9 cellular contexts compared by ENCODE assay signal in genomic region chr19:5585461-5586299, GRCh38. TPM values are rescaled to one million over a fixed set of nuclear protein-coding genes. Genes with fewer than 3 reads are reported as not detected.
A peak's percentile ranks its signal among the peaks of the same experiment; 100 is the strongest.
DNase-seq lines count a peak whose midpoint lies in the region; ATAC-seq and TF ChIP-seq lines count a peak whose summit lies in the region.
"Had no signal": no experiment of that assay in that cellular context is flagged by ENCODE, and none has a peak within 500 bp of the region (broad histone marks: within the 10 kb centered on the region; RNA-seq: fewer than 3 reads in every experiment).

No MANE protein-coding gene starts in this region.

- in situ Hi-C loops in HAP-1 (cut with MboI; ENCODE audit: low sequenced_read_pairs) = no loop called here

- no peaks in the 10 kb centered on the region for H4K20me1 ChIP-seq in SK-N-SH (ENCODE audit: insufficient read depth)

- H3K36me3 ChIP-seq in SK-N-SH (replicated peaks in 1 of 2; ENCODE audit: control insufficient read depth in 1 of 2, insufficient read depth in 2 of 2, low read length in 1 of 2) (peaks cover 0 to 46% of the 10 kb centered on the region in 2 experiments), HAP-1 (replicated peaks) (peaks cover 52% of the 10 kb centered on the region)

- H3K36me3 Mint-ChIP-seq in activated naive CD4-positive, alpha-beta T cell treated with anti-CD3 and anti-CD28 coated beads, Interleukin-2, amount 10 ng/mL, durations not matched to agents 7 days and 5 days = peaks cover 26% of the 10 kb centered on the region

- no peak overlapping the region; a peak in 1 of 4 replicates for H3K27ac ChIP-seq in SK-N-SH (ENCODE audit: low read depth in 2 of 2, low read length in 1 of 2)
- H3K27ac ChIP-seq: neutrophil had no signal

- H3F3A ChIP-seq in SK-N-SH (replicated peaks; ENCODE audit: insufficient read depth) = no peaks in the 10 kb centered on the region

- TF ChIP-seq RAD21 in SK-N-SH (IDR thresholded peaks at IDR 0.05; ENCODE audit: low read length) = no peak

- H3K9me2 ChIP-seq in SK-N-SH = no peaks in the 10 kb centered on the region

- H3K27me3 ChIP-seq in SK-N-SH (ENCODE audit: insufficient read depth) (no peaks in the 10 kb centered on the region), HAP-1 (ENCODE audit: low read depth) (no peaks in the 10 kb centered on the region)
- H3K27me3 ChIP-seq: neutrophil had no signal

- no peak overlapping the region for H2AFZ ChIP-seq in SK-N-SH (ENCODE audit: low read depth)

- CTCF ChIA-PET in SK-N-SH (lab: Yijun Ruan, JAX) = interaction anchor here (1.0 kb wide), 1 partner anchor 537 kb away, joined by 3 read pairs; no protein-coding TSS in a partner anchor
- CTCF ChIA-PET in activated naive CD4-positive, alpha-beta T cell treated with anti-CD3 and anti-CD28 coated beads, Interleukin-2, amount 10 ng/mL, durations not matched to agents 7 days and 5 days (lab: Charles Lee) = interaction anchor here (0.9 to 1.1 kb wide), 3 partner anchors 10 to 584 kb away, joined by 3 read pairs; no protein-coding TSS in a partner anchor

- H3K4me1 ChIP-seq in SK-N-SH (ENCODE audit: control insufficient read depth in 1 of 2, insufficient read depth in 2 of 2, low read depth in 1 of 2, low read length in 1 of 2) (no peaks in the 10 kb centered on the region; a peak in 1 of 4 replicates), HAP-1 (no peaks in the 10 kb centered on the region)

- H3K9me3 Mint-ChIP-seq in activated naive CD4-positive, alpha-beta T cell treated with anti-CD3 and anti-CD28 coated beads, Interleukin-2, amount 10 ng/mL, durations not matched to agents 7 days and 5 days = no peaks in the 10 kb centered on the region

- H3K4me2 ChIP-seq in SK-N-SH = no peak overlapping the region

- peaks cover 12% of the 10 kb centered on the region for H3K4me1 Mint-ChIP-seq in activated naive CD4-positive, alpha-beta T cell treated with anti-CD3 and anti-CD28 coated beads, Interleukin-2, amount 10 ng/mL, durations not matched to agents 7 days and 5 days

- no peak overlapping the region for H3K4me3 ChIP-seq in SK-N-SH (ENCODE audit: low read depth in 2 of 2, low read length in 1 of 2)
- no peak overlapping the region for H3K4me3 ChIP-seq in HAP-1

- TF ChIP-seq EP300 in SK-N-SH (IDR thresholded peaks at IDR 0.05; ENCODE audit: borderline replicate concordance in 1 of 2, low read depth in 1 of 2, low read length in 1 of 2) = no peak

- ATAC-seq in SK-N-SH treated with all-trans-retinoic acid at 6 μM for 48 hours (no peak), HG03432 (IDR thresholded peaks at IDR 0.05; ENCODE audit: unreplicated experiment) (no peak)

- H3K27me3 Mint-ChIP-seq in activated naive CD4-positive, alpha-beta T cell treated with anti-CD3 and anti-CD28 coated beads, Interleukin-2, amount 10 ng/mL, durations not matched to agents 7 days and 5 days = no peaks in the 10 kb centered on the region

- no peaks in the 10 kb centered on the region for H3K79me2 ChIP-seq in SK-N-SH (ENCODE audit: insufficient read depth)

- no peak overlapping the region for H3K4me3 Mint-ChIP-seq in activated naive CD4-positive, alpha-beta T cell treated with anti-CD3 and anti-CD28 coated beads, Interleukin-2, amount 10 ng/mL, durations not matched to agents 7 days and 5 days

- DNase-seq in SK-N-SH = peak; percentile 52
- DNase-seq in activated naive CD4-positive, alpha-beta T cell treated with anti-CD3 and anti-CD28 coated beads, Interleukin-2, amount 10 ng/mL, durations not matched to agents 7 days and 5 days = peak; percentile 33
- DNase-seq in iPS DF 19.7 (ENCODE audit: low read depth, low spot score) = peak; percentile 45
- DNase-seq in stimulated activated CD4-positive, alpha-beta T cell treated with anti-CD3 and anti-CD28 coated beads, Interleukin-4, amount 100 ng/mL, for 1 hour = peak; percentile 61
- no peak for DNase-seq in NCI-H82 treated with DMSO at 0.1 percent for 48 hours (lab: John Stamatoyannopoulos, UW; ENCODE audit: unreplicated experiment)
- DNase-seq in HAP-1 (ENCODE audit: low spot score in 2 of 2) = no peak

- peak overlapping the region; percentile 75 for H3K27ac Mint-ChIP-seq in activated naive CD4-positive, alpha-beta T cell treated with anti-CD3 and anti-CD28 coated beads, Interleukin-2, amount 10 ng/mL, durations not matched to agents 7 days and 5 days

- no peak for TF ChIP-seq CTCF in SK-N-SH (IDR thresholded peaks at IDR 0.05)

- 87% methylated on average over 17 of the region's 29 CpGs for WGBS in SK-N-SH (ENCODE audit: low lambda C conversion rate)

- H3K9me3 ChIP-seq in SK-N-SH = no peaks in the 10 kb centered on the region
- H3K9me3 ChIP-seq in HAP-1 = no peaks in the 10 kb centered on the region
- H3K9me3 ChIP-seq: neutrophil had no signal

- H3K9ac ChIP-seq in SK-N-SH = no peak overlapping the region

- POLR2A ChIA-PET in SK-N-SH (lab: Yijun Ruan, JAX) = no interaction called here

TF ChIP-seq in SK-N-SH, 30 proteins besides CTCF, POLR2A, EP300 and RAD21 (continues in another document):
- TF ChIP-seq CHD2 (IDR thresholded peaks at IDR 0.05; ENCODE audit: low read length, partially characterized antibody) (no peak), PBX3 (IDR thresholded peaks at IDR 0.05) (no peak), USF2 (IDR thresholded peaks at IDR 0.05; ENCODE audit: borderline replicate concordance, low read depth, low read length) (no peak), USF1 (IDR thresholded peaks at IDR 0.05; ENCODE audit: borderline replicate concordance, low read depth) (no peak), FOSL2 (IDR thresholded peaks at IDR 0.05; ENCODE audit: borderline replicate concordance, low read depth) (no peak), NRF1 (IDR thresholded peaks at IDR 0.05; ENCODE audit: low read depth, low read length) (no peak)

TF ChIP-seq in SK-N-SH treated with all-trans-retinoic acid at 6 μM for 48 hours, 23 proteins besides CTCF, POLR2A, EP300 and RAD21:
- TF ChIP-seq ZNF70 (CRISPR knock-in tag; IDR thresholded peaks at IDR 0.05) = no peak
- no peak for TF ChIP-seq BACH2 (CRISPR knock-in tag; IDR thresholded peaks at IDR 0.05; ENCODE audit: borderline replicate concordance)

RNA-seq across cellular contexts. Expression of gene TINCR, which starts 17.9 kb away (rescaled TPM):
- 0.02 and 0.03 TPM in 2 replicates for polyA plus RNA-seq in SK-N-SH (2012; rRNA removed)
- polyA plus RNA-seq in SK-N-SH (2012; cell fraction: cytosol; rRNA removed) = 0.03 and 0.07 TPM in 2 replicates
- 0.11 and 0.12 TPM in 2 replicates for polyA plus RNA-seq in SK-N-SH (2012; cell fraction: nucleus; rRNA removed)

RNA-seq across cellular contexts. Expression of gene SAFB2, which starts 36.9 kb away (rescaled TPM):
- 20.3 and 37.7 TPM in 2 replicates for polyA plus RNA-seq in SK-N-SH (2012; rRNA removed)
- polyA plus RNA-seq in SK-N-SH (2012; cell fraction: cytosol; rRNA removed) = 20.4 and 21.6 TPM in 2 replicates
- 84.9 and 120 TPM in 2 replicates for polyA plus RNA-seq in SK-N-SH (2012; cell fraction: nucleus; rRNA removed)

RNA-seq across cellular contexts. Expression of gene SAFB, which starts 37.2 kb away (rescaled TPM):
- 44.4 and 90.0 TPM in 2 replicates for polyA plus RNA-seq in SK-N-SH (2012; rRNA removed)
- 43.3 and 43.5 TPM in 2 replicates for polyA plus RNA-seq in SK-N-SH (2012; cell fraction: cytosol; rRNA removed)
- polyA plus RNA-seq in SK-N-SH (2012; cell fraction: nucleus; rRNA removed) = 157 and 489 TPM in 2 replicates

Comparison
In these comparisons a context has a peak if more than half of its experiments do, and no peak if none do; other contexts are left out.
1. DNase-seq: peak in SK-N-SH (single experiment), activated naive CD4-positive, alpha-beta T cell treated with anti-CD3 and anti-CD28 coated beads, Interleukin-2, amount 10 ng/mL, durations not matched to agents 7 days and 5 days (single experiment), iPS DF 19.7 (single experiment) and stimulated activated CD4-positive, alpha-beta T cell treated with anti-CD3 and anti-CD28 coated beads, Interleukin-4, amount 100 ng/mL, for 1 hour (single experiment); none in NCI-H82 treated with DMSO at 0.1 percent for 48 hours (single experiment) and HAP-1 (0 of 2).